ENCODE assay signal across 6 cellular contexts in the genomic region with DNA sequence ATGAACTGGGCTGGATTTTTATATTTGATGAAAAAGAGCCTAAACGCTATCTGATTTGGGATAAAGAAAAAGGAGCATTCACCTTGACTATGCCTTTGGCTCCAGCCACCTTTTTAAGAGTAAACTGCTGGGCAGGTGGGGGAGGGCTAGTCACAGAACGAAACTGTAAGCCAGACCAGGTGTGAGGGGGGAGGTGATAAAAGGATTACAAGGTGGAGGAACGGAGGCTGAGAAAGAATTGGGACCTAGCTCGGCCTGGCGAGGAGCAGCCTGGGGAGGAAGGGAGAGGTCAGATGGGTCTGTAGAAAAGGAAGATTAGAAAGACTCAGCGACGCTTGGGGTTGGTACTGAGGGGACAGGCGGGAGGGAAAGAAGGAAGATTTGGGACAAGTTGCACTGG.
A peak's percentile ranks its signal among the peaks of the same experiment; 100 is the strongest.
DNase-seq lines count a peak whose midpoint lies in the region; TF ChIP-seq lines count a peak whose summit lies in the region.
"Not testable (repeated sequence)": the region's sequence is repeated elsewhere in the genome, so short reads cannot be mapped to it uniquely, and the experiment has no call there.

No MANE protein-coding gene starts in this region.

- DNase-seq in RPMI8226, result peak; percentile 65
- peak; percentile 82 for DNase-seq in endodermal cell
- not testable (repeated sequence) for DNase-seq in iPS DF 6.9 (ENCODE audit: low read depth, low spot score)

- H3K4me1 ChIP-seq in ES-I3 (ENCODE audit: insufficient read depth, low read length), result peaks cover 25% of the 10 kb centered on the region
- peaks cover 40% of the 10 kb centered on the region for H3K4me1 ChIP-seq in HUES48 (ENCODE audit: control insufficient read depth, insufficient read depth, low read length)
- H3K4me1 ChIP-seq in endodermal cell (ENCODE audit: control insufficient read depth, insufficient read depth, low read length), result peaks cover 11% of the 10 kb centered on the region
- H3K4me1 ChIP-seq in iPS DF 6.9 (ENCODE audit: control insufficient read depth, insufficient read depth, low read length), result not testable (repeated sequence)
- peaks cover 27% of the 10 kb centered on the region for H3K4me1 ChIP-seq in iPS-20b (ENCODE audit: insufficient read depth, low read length)

- H3K4me1 Mint-ChIP-seq in endodermal cell, result peaks cover 46% of the 10 kb centered on the region

- 22% methylated on average over 8 of the region's 8 CpGs; no CpG with 5 or more reads in 1 of the 2 experiments for WGBS in endodermal cell (ENCODE audit: insufficient coverage in 1 of 2, insufficient read length in 1 of 2), 2 experiments
- no CpG with 5 or more reads among the region's 8 CpGs for WGBS in iPS DF 6.9 (ENCODE audit: insufficient coverage, insufficient read length)

- peak overlapping the region; percentile 96 for H3K27ac Mint-ChIP-seq in endodermal cell

- H3K9me3 ChIP-seq in ES-I3 (ENCODE audit: control insufficient read depth, insufficient read depth, low read length); HUES48 (ENCODE audit: control insufficient read depth, insufficient read depth, low read length); endodermal cell (ENCODE audit: control insufficient read depth, low read length); iPS DF 6.9 (ENCODE audit: control insufficient read depth, insufficient read depth, low read length); iPS-20b (ENCODE audit: insufficient read depth, low read depth, low read length): not testable (repeated sequence)

- H3K4me3 Mint-ChIP-seq in endodermal cell, result not testable (repeated sequence)

- not testable (repeated sequence) for H3K36me3 Mint-ChIP-seq in endodermal cell (ENCODE audit: low read depth)

- not testable (repeated sequence) for H3K27me3 ChIP-seq in HUES48 (ENCODE audit: control insufficient read depth, insufficient read depth, low read length); iPS DF 6.9 (ENCODE audit: control insufficient read depth, insufficient read depth, low read length); iPS-20b (ENCODE audit: insufficient read depth, low read length)
- H3K27me3 ChIP-seq in endodermal cell (ENCODE audit: control insufficient read depth, insufficient read depth, low read length, poor library complexity, severe bottlenecking), result peaks cover 10% of the 10 kb centered on the region

- H3K9me3 Mint-ChIP-seq in endodermal cell, result not testable (repeated sequence)

- TF ChIP-seq CTCF in endodermal cell (conservative IDR thresholded peaks at IDR 0.05), result not testable (repeated sequence)

- H3K36me3 ChIP-seq in ES-I3 (ENCODE audit: insufficient read depth, low read length), result peaks cover 14% of the 10 kb centered on the region; the same call in 1 of the 2 replicates
- peaks cover 13% of the 10 kb centered on the region for H3K36me3 ChIP-seq in HUES48 (ENCODE audit: control insufficient read depth, insufficient read depth, low read length)
- H3K36me3 ChIP-seq in endodermal cell (ENCODE audit: control insufficient read depth, insufficient read depth, low read length); iPS DF 6.9 (ENCODE audit: control insufficient read depth, insufficient read depth, low read length); iPS-20b (ENCODE audit: insufficient read depth, low read depth, low read length): not testable (repeated sequence)

- peak overlapping the region; percentile 52; the same call in 1 of the 2 replicates for H3K4me3 ChIP-seq in HUES48 (ENCODE audit: low read depth, low read length)
- H3K4me3 ChIP-seq in endodermal cell (ENCODE audit: low read length); iPS-20b (ENCODE audit: low read length): not testable (repeated sequence)
- peak overlapping the region; percentile 3; the same call in 1 of the 2 replicates for H3K4me3 ChIP-seq in iPS DF 6.9 (ENCODE audit: low read length)

- H3K27ac ChIP-seq in HUES48 (ENCODE audit: low read depth, low read length); endodermal cell (ENCODE audit: low read depth, low read length); iPS DF 6.9 (ENCODE audit: low read length); iPS-20b (ENCODE audit: low read length): not testable (repeated sequence)

- not testable (repeated sequence) for H3K27me3 Mint-ChIP-seq in endodermal cell (ENCODE audit: insufficient read depth)

- H3K9ac ChIP-seq in ES-I3 (ENCODE audit: low read depth, low read length), result peak overlapping the region; percentile 60
- not testable (repeated sequence) for H3K9ac ChIP-seq in HUES48 (ENCODE audit: low read depth, low read length); endodermal cell (ENCODE audit: extremely low read depth, low read length, poor library complexity, severe bottlenecking)
- 0 out of 2 replicates have a peak overlapping the region, but pooled peaks have one; percentile 45 for H3K9ac ChIP-seq in iPS-20b (ENCODE audit: low read depth, low read length)
